In genomic region chr10:131219584-131219886, GRCh38 we compare ENCODE assay signal across 16 cellular contexts.
A peak's percentile ranks its signal among the peaks of the same experiment; 100 is the strongest.
DNase-seq lines count a peak whose midpoint lies in the region; TF ChIP-seq lines count a peak whose summit lies in the region.
"Had no signal": no experiment of that assay in that cellular context is flagged by ENCODE, and none has a peak within 500 bp of the region (broad histone marks: within the 10 kb centered on the region; RNA-seq: fewer than 3 reads in every experiment).

No MANE protein-coding gene starts in this region.

- H2AFZ ChIP-seq in neuronal stem cell (ENCODE audit: low read length) (no peak overlapping the region), SK-N-SH (ENCODE audit: low read depth) (no peak overlapping the region)

- peak overlapping the region; percentile 80 for H3K27ac ChIP-seq in BLaER1
- peak overlapping the region in 7 of 11 experiments; percentile 81 to 96 (median 89); a peak in 12 of 22 replicates for H3K27ac ChIP-seq in BLaER1 treated with 17β-estradiol and CSF1 and Interleukin-3, amounts not matched to agents 10 nM and 100 nM
- no peak overlapping the region for H3K27ac ChIP-seq in neuronal stem cell (replicated peaks; ENCODE audit: low read length)
- no peak overlapping the region for H3K27ac ChIP-seq in Peyer's patch
- H3K27ac ChIP-seq in SK-N-SH (ENCODE audit: low read depth in 2 of 2, low read length in 1 of 2) = no peak overlapping the region

- H3K27me3 ChIP-seq in BLaER1 = no peaks in the 10 kb centered on the region
- H3K27me3 ChIP-seq in BLaER1 treated with 17β-estradiol and CSF1 and Interleukin-3, amounts not matched to agents 10 nM and 100 nM = peaks cover 0 to 34% (median 0%) of the 10 kb centered on the region in 11 experiments; a peak in 4 of 22 replicates
- no peaks in the 10 kb centered on the region for H3K27me3 ChIP-seq in neuronal stem cell (ENCODE audit: control insufficient read depth in 3 of 3, insufficient read depth in 3 of 3, low read depth in 1 of 3, low read length in 3 of 3)
- no peaks in the 10 kb centered on the region for H3K27me3 ChIP-seq in Peyer's patch
- H3K27me3 ChIP-seq in SK-N-SH (ENCODE audit: insufficient read depth) = no peaks in the 10 kb centered on the region
- H3K27me3 ChIP-seq: BE2C had no signal

- H3K23ac ChIP-seq in neuronal stem cell (ENCODE audit: low read depth, low read length, poor library complexity) = peak overlapping the region; percentile 12

- 0 out of 2 replicates have a peak overlapping the region, but pooled peaks have one; percentile 52 for H3K9ac ChIP-seq in BLaER1
- H3K9ac ChIP-seq in BLaER1 treated with 17β-estradiol and CSF1 and Interleukin-3, amounts not matched to agents 10 nM and 100 nM = peak overlapping the region in 4 of 11 experiments; percentile 19 to 81 (median 54); a peak in 3 of 22 replicates
- no peak overlapping the region for H3K9ac ChIP-seq in neuronal stem cell (ENCODE audit: low read depth, low read length, poor library complexity)
- H3K9ac ChIP-seq in SK-N-SH = no peak overlapping the region

- no CpG with 5 or more reads among the region's 10 CpGs for WGBS in neuronal stem cell (ENCODE audit: extremely low coverage in 2 of 2, insufficient read length in 2 of 2, insufficient replicate concordance in 1 of 2), 2 donors
- WGBS in SK-N-SH (ENCODE audit: low lambda C conversion rate) = 59% methylated on average over 10 of the region's 10 CpGs

- TF ChIP-seq POLR2A in Peyer's patch (IDR thresholded peaks at IDR 0.05) = no peak

- POLR2A ChIA-PET in SK-N-SH (lab: Yijun Ruan, JAX) = no interaction called here

- H3K4me1 ChIP-seq in BLaER1 (peaks cover 100% of the 10 kb centered on the region), neuronal stem cell (ENCODE audit: control insufficient read depth in 2 of 2, insufficient read depth in 1 of 2, low read depth in 1 of 2, low read length in 2 of 2) (peaks cover 0 to 4% of the 10 kb centered on the region in 2 donors), Peyer's patch (no peaks in the 10 kb centered on the region), SK-N-SH (ENCODE audit: control insufficient read depth in 1 of 2, insufficient read depth in 2 of 2, low read depth in 1 of 2, low read length in 1 of 2) (no peaks in the 10 kb centered on the region)
- H3K4me1 ChIP-seq in BLaER1 treated with 17β-estradiol and CSF1 and Interleukin-3, amounts not matched to agents 10 nM and 100 nM = peaks cover 38 to 100% (median 100%) of the 10 kb centered on the region in 10 experiments
- H3K4me1 ChIP-seq: BE2C, Caco-2 had no signal

- H3K14ac ChIP-seq in neuronal stem cell (ENCODE audit: low read length) = no peak overlapping the region

- no peak overlapping the region for H3K4ac ChIP-seq in neuronal stem cell (ENCODE audit: low read length)

- H2BK15ac ChIP-seq in neuronal stem cell (ENCODE audit: low read length) = no peak overlapping the region

- H3K4me2 ChIP-seq in BLaER1 (peak overlapping the region; percentile 95), neuronal stem cell (ENCODE audit: insufficient read depth, low read length, poor library complexity, severe bottlenecking) (no peak overlapping the region), SK-N-SH (no peak overlapping the region)
- H3K4me2 ChIP-seq in BLaER1 treated with 17β-estradiol and CSF1 and Interleukin-3, amounts not matched to agents 10 nM and 100 nM = peak overlapping the region in 9 of 11 experiments; percentile 88 to 98 (median 97); a peak in 18 of 22 replicates

- no peak overlapping the region for H4K91ac ChIP-seq in neuronal stem cell (ENCODE audit: low read depth, low read length, poor library complexity)

- no peak overlapping the region for H2BK120ac ChIP-seq in neuronal stem cell (ENCODE audit: low read depth, low read length)

- no peaks in the 10 kb centered on the region for H3K79me2 ChIP-seq in SK-N-SH (ENCODE audit: insufficient read depth)

- TF ChIP-seq EP300 in SK-N-SH (IDR thresholded peaks at IDR 0.05; ENCODE audit: borderline replicate concordance in 1 of 2, low read depth in 1 of 2, low read length in 1 of 2) = no peak

- H4K20me1 ChIP-seq in BLaER1 = no peaks in the 10 kb centered on the region
- no peaks in the 10 kb centered on the region; a peak in 1 of 22 replicates for H4K20me1 ChIP-seq in BLaER1 treated with 17β-estradiol and CSF1 and Interleukin-3, amounts not matched to agents 10 nM and 100 nM
- H4K20me1 ChIP-seq in SK-N-SH (ENCODE audit: insufficient read depth) = no peaks in the 10 kb centered on the region

- TF ChIP-seq CTCF in Peyer's patch (IDR thresholded peaks at IDR 0.05) (no peak), SK-N-SH (IDR thresholded peaks at IDR 0.05) (no peak)

- H3K36me3 ChIP-seq in BLaER1 (peaks cover 24% of the 10 kb centered on the region), neuronal stem cell (replicated peaks in 1 of 2; ENCODE audit: control insufficient read depth in 2 of 2, insufficient read depth in 2 of 2, low read length in 2 of 2) (no peaks in the 10 kb centered on the region), Peyer's patch (no peaks in the 10 kb centered on the region), SK-N-SH (replicated peaks in 1 of 2; ENCODE audit: control insufficient read depth in 1 of 2, insufficient read depth in 2 of 2, low read length in 1 of 2) (no peaks in the 10 kb centered on the region)
- 0 out of 22 replicates have a peak, but pooled peaks cover 0 to 5% (median 0%) of the 10 kb centered on the region in 11 experiments for H3K36me3 ChIP-seq in BLaER1 treated with 17β-estradiol and CSF1 and Interleukin-3, amounts not matched to agents 10 nM and 100 nM
- H3K36me3 ChIP-seq: BE2C had no signal

- no peak overlapping the region for H2BK5ac ChIP-seq in neuronal stem cell (ENCODE audit: low read length)

- no peak overlapping the region for H3K18ac ChIP-seq in neuronal stem cell (ENCODE audit: low read length)

- DNase-seq in neuronal stem cell (ENCODE audit: low spot score) = no peak
- DNase-seq in mucosa of gallbladder (ENCODE audit: low spot score) = no peak
- DNase-seq in Peyer's patch = no peak
- DNase-seq in SK-N-SH = no peak
- DNase-seq: 8988T; ACHN; BE2C; C1 segment of cervical spinal cord; Caco-2; Calu3; CD4-positive, alpha-beta memory T cell; CD4-positive, CD25-positive, alpha-beta regulatory T cell; DMS79 treated with DMSO at 0.1 percent for 48 hours; GF-D8 had no signal

- no peak overlapping the region for H4K8ac ChIP-seq in neuronal stem cell (ENCODE audit: low read depth, low read length)

- H3K9me2 ChIP-seq in SK-N-SH = no peaks in the 10 kb centered on the region

- H2AK5ac ChIP-seq in neuronal stem cell (ENCODE audit: low read depth, low read length) = no peak overlapping the region

- H2BK12ac ChIP-seq in neuronal stem cell (ENCODE audit: low read length) = no peak overlapping the region

- H3K4me3 ChIP-seq in BLaER1 (no peak overlapping the region), neuronal stem cell (ENCODE audit: low read length in 2 of 2) (no peak overlapping the region), Peyer's patch (no peak overlapping the region), SK-N-SH (ENCODE audit: low read depth in 2 of 2, low read length in 1 of 2) (no peak overlapping the region)
- no peak overlapping the region for H3K4me3 ChIP-seq in BLaER1 treated with 17β-estradiol and CSF1 and Interleukin-3, amounts not matched to agents 10 nM and 100 nM

- TF ChIP-seq RAD21 in SK-N-SH (IDR thresholded peaks at IDR 0.05; ENCODE audit: low read length) = no peak

- CTCF ChIA-PET in SK-N-SH (lab: Yijun Ruan, JAX) = no interaction called here

- H3K9me3 ChIP-seq in BLaER1 (no peaks in the 10 kb centered on the region), neuronal stem cell (replicated peaks in 1 of 2; ENCODE audit: control insufficient read depth in 2 of 2, insufficient read depth in 1 of 2, low read depth in 1 of 2, low read length in 2 of 2) (peaks cover 0 to 1% of the 10 kb centered on the region in 2 donors), Peyer's patch (peaks cover 0 to 3% (median 0%) of the 10 kb centered on the region in 4 donors), SK-N-SH (no peaks in the 10 kb centered on the region)
- no peaks in the 10 kb centered on the region for H3K9me3 ChIP-seq in BLaER1 treated with 17β-estradiol and CSF1 and Interleukin-3, amounts not matched to agents 10 nM and 100 nM (replicated peaks in 1 of 11)
- H3K9me3 ChIP-seq: BE2C, Caco-2 had no signal

- H3F3A ChIP-seq in SK-N-SH (replicated peaks; ENCODE audit: insufficient read depth) = no peaks in the 10 kb centered on the region

- no peaks in the 10 kb centered on the region for H3K79me1 ChIP-seq in neuronal stem cell (ENCODE audit: low read depth, low read length)

TF ChIP-seq in SK-N-SH, 30 proteins besides CTCF, POLR2A, EP300 and RAD21:
- TF ChIP-seq USF1 (IDR thresholded peaks at IDR 0.05; ENCODE audit: borderline replicate concordance, low read depth) (no peak), NRF1 (IDR thresholded peaks at IDR 0.05; ENCODE audit: low read depth, low read length) (no peak), TAF1 (IDR thresholded peaks at IDR 0.05; ENCODE audit: borderline replicate concordance, low read depth, low read length) (no peak), FOSL2 (IDR thresholded peaks at IDR 0.05; ENCODE audit: borderline replicate concordance, low read depth) (no peak), CHD2 (IDR thresholded peaks at IDR 0.05; ENCODE audit: low read length, partially characterized antibody) (no peak), GATA2 (CRISPR knock-in tag; IDR thresholded peaks at IDR 0.05) (no peak), JUND (IDR thresholded peaks at IDR 0.05) (no peak), ELF1 (IDR thresholded peaks at IDR 0.05) (no peak), RFX5 (IDR thresholded peaks at IDR 0.05; ENCODE audit: low read length) (no peak), TCF12 (IDR thresholded peaks at IDR 0.05) (no peak)

Comparison
In these comparisons a context has a peak if more than half of its experiments do, and no peak if none do; other contexts are left out.
1. H3K27ac ChIP-seq: peak in BLaER1 (single experiment) and BLaER1 treated with 17β-estradiol and CSF1 and Interleukin-3, amounts not matched to agents 10 nM and 100 nM (7 of 11); none in neuronal stem cell (single experiment), Peyer's patch (0 of 4) and SK-N-SH (0 of 2).
2. H3K4me2 ChIP-seq: peak in BLaER1 (single experiment) and BLaER1 treated with 17β-estradiol and CSF1 and Interleukin-3, amounts not matched to agents 10 nM and 100 nM (9 of 11); none in neuronal stem cell (single experiment) and SK-N-SH (single experiment).